3 cellular contexts compared by ENCODE assay signal in the genomic region with DNA sequence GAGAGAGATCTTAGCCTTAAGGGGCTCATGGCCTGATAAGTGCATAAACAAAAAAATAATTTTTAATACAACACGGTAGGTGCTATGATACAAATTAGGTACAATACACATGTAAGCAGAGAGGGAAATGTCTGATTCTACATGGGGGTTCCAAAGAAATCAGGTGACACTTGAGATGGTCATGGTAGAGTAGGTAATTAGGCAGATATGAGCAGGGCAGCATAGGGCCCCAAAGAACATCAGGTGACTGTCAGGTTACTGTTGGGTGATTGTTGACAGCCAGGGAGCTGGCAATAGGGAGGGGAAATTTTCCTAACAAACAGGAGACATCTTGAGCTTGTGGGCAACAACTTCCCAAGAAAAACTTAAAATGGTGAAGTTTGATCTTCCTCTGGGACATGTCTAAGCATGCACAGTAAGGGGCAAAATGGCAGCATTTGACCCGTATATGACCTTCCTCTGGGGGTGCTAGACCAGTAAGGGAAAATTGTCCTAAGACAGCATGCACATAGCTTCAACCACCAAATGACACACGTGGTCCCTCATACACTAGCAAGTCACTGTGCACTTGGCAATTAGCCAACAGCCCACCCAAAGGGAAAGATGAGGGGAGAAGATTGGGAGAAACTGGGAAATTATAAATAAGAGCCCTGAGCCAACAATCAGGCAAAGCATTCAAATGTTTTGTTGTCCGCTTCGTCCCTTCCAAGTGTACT.
A peak's percentile ranks its signal among the peaks of the same experiment; 100 is the strongest.
TF ChIP-seq lines count a peak whose summit lies in the region.

No MANE protein-coding gene starts in this region.

TF ChIP-seq in SK-N-SH, 30 proteins besides CTCF, POLR2A, EP300 and RAD21:
- 0 out of 2 replicates have a peak, but pooled peaks have one; percentile 20 for TF ChIP-seq NFIC (IDR thresholded peaks at IDR 0.05; ENCODE audit: borderline replicate concordance)
- no peak for TF ChIP-seq FOXM1 (IDR thresholded peaks at IDR 0.05; ENCODE audit: low read depth)

TF ChIP-seq in SK-N-SH treated with all-trans-retinoic acid at 6 μM for 48 hours, 23 proteins besides CTCF, POLR2A, EP300 and RAD21:
- no peak for TF ChIP-seq ZNF565 (CRISPR knock-in tag; conservative IDR thresholded peaks at IDR 0.05; ENCODE audit: low read depth)
- TF ChIP-seq, protein P1, sequence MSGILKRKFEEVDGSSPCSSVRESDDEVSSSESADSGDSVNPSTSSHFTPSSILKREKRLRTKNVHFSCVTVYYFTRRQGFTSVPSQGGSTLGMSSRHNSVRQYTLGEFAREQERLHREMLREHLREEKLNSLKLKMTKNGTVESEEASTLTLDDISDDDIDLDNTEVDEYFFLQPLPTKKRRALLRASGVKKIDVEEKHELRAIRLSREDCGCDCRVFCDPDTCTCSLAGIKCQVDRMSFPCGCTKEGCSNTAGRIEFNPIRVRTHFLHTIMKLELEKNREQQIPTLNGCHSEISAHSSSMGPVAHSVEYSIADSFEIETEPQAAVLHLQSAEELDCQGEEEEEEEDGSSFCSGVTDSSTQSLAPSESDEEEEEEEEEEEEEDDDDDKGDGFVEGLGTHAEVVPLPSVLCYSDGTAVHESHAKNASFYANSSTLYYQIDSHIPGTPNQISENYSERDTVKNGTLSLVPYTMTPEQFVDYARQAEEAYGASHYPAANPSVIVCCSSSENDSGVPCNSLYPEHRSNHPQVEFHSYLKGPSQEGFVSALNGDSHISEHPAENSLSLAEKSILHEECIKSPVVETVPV (CRISPR knock-in tag; IDR thresholded peaks at IDR 0.05) = no peak
- TF ChIP-seq TOX (CRISPR knock-in tag; IDR thresholded peaks at IDR 0.05; ENCODE audit: borderline replicate concordance) = no peak
- TF ChIP-seq, protein P2, sequence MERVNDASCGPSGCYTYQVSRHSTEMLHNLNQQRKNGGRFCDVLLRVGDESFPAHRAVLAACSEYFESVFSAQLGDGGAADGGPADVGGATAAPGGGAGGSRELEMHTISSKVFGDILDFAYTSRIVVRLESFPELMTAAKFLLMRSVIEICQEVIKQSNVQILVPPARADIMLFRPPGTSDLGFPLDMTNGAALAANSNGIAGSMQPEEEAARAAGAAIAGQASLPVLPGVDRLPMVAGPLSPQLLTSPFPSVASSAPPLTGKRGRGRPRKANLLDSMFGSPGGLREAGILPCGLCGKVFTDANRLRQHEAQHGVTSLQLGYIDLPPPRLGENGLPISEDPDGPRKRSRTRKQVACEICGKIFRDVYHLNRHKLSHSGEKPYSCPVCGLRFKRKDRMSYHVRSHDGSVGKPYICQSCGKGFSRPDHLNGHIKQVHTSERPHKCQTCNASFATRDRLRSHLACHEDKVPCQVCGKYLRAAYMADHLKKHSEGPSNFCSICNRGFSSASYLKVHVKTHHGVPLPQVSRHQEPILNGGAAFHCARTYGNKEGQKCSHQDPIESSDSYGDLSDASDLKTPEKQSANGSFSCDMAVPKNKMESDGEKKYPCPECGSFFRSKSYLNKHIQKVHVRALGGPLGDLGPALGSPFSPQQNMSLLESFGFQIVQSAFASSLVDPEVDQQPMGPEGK (CRISPR knock-in tag; IDR thresholded peaks at IDR 0.05; ENCODE audit: borderline replicate concordance) = no peak
- no peak for TF ChIP-seq BACH2 (CRISPR knock-in tag; IDR thresholded peaks at IDR 0.05; ENCODE audit: borderline replicate concordance)
- no peak for TF ChIP-seq GLIS3 (CRISPR knock-in tag; IDR thresholded peaks at IDR 0.05)
- no peak for TF ChIP-seq TCF4 (CRISPR knock-in tag; IDR thresholded peaks at IDR 0.05; ENCODE audit: borderline replicate concordance)
- TF ChIP-seq SNAI2 (CRISPR knock-in tag; IDR thresholded peaks at IDR 0.05) = no peak
- TF ChIP-seq, protein P3, sequence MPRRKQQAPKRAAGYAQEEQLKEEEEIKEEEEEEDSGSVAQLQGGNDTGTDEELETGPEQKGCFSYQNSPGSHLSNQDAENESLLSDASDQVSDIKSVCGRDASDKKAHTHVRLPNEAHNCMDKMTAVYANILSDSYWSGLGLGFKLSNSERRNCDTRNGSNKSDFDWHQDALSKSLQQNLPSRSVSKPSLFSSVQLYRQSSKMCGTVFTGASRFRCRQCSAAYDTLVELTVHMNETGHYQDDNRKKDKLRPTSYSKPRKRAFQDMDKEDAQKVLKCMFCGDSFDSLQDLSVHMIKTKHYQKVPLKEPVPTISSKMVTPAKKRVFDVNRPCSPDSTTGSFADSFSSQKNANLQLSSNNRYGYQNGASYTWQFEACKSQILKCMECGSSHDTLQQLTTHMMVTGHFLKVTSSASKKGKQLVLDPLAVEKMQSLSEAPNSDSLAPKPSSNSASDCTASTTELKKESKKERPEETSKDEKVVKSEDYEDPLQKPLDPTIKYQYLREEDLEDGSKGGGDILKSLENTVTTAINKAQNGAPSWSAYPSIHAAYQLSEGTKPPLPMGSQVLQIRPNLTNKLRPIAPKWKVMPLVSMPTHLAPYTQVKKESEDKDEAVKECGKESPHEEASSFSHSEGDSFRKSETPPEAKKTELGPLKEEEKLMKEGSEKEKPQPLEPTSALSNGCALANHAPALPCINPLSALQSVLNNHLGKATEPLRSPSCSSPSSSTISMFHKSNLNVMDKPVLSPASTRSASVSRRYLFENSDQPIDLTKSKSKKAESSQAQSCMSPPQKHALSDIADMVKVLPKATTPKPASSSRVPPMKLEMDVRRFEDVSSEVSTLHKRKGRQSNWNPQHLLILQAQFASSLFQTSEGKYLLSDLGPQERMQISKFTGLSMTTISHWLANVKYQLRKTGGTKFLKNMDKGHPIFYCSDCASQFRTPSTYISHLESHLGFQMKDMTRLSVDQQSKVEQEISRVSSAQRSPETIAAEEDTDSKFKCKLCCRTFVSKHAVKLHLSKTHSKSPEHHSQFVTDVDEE (CRISPR knock-in tag; IDR thresholded peaks at IDR 0.05) = no peak
- no peak for TF ChIP-seq ESRRG (CRISPR knock-in tag; IDR thresholded peaks at IDR 0.05)
- no peak for TF ChIP-seq PPARA (CRISPR knock-in tag; IDR thresholded peaks at IDR 0.05; ENCODE audit: borderline replicate concordance)
- no peak for TF ChIP-seq CSDC2 (CRISPR knock-in tag; IDR thresholded peaks at IDR 0.05)
- TF ChIP-seq ZNF70 (CRISPR knock-in tag; IDR thresholded peaks at IDR 0.05) = no peak
- TF ChIP-seq ZC3H10 (CRISPR knock-in tag; IDR thresholded peaks at IDR 0.05) = no peak
- TF ChIP-seq ZNF8 (CRISPR knock-in tag; IDR thresholded peaks at IDR 0.05) = no peak
- no peak for TF ChIP-seq RARB (CRISPR knock-in tag; IDR thresholded peaks at IDR 0.05)

TF ChIP-seq in K562, 482 proteins besides CTCF, POLR2A, EP300 and RAD21 (continues in another document):
- TF ChIP-seq STAT5B (CRISPR knock-in tag; IDR thresholded peaks at IDR 0.05) = no peak
- peak; percentile 83 for TF ChIP-seq EHMT2 (IDR thresholded peaks at IDR 0.05)
- TF ChIP-seq, protein P4, sequence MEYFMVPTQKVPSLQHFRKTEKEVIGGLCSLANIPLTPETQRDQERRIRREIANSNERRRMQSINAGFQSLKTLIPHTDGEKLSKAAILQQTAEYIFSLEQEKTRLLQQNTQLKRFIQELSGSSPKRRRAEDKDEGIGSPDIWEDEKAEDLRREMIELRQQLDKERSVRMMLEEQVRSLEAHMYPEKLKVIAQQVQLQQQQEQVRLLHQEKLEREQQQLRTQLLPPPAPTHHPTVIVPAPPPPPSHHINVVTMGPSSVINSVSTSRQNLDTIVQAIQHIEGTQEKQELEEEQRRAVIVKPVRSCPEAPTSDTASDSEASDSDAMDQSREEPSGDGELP (CRISPR knock-in tag; IDR thresholded peaks at IDR 0.05; ENCODE audit: borderline replicate concordance) = no peak
- TF ChIP-seq NR2C2 (CRISPR knock-in tag; IDR thresholded peaks at IDR 0.05) = peak; percentile 86; the same call in 1 of the 2 replicates
- TF ChIP-seq NR2C2 (tag; IDR thresholded peaks at IDR 0.05) = peak; percentile 77
- TF ChIP-seq HNRNPH1 (optimal IDR thresholded peaks at IDR 0.05; ENCODE audit: low read depth, low read length) = no peak
- no peak for TF ChIP-seq ZNF561 (CRISPR knock-in tag; conservative IDR thresholded peaks at IDR 0.05)
- peak; percentile 66; the same call in 1 of the 2 replicates for TF ChIP-seq MIER1 (IDR thresholded peaks at IDR 0.05; ENCODE audit: low read depth)
- peak; percentile 94 for TF ChIP-seq NFIC (IDR thresholded peaks at IDR 0.05)
- TF ChIP-seq ZBTB8A (IDR thresholded peaks at IDR 0.05; ENCODE audit: partially characterized antibody) = no peak
- no peak for TF ChIP-seq LARP7 (IDR thresholded peaks at IDR 0.05)
- peak; percentile 47; the same call in 1 of the 2 replicates for TF ChIP-seq NFIX (CRISPR knock-in tag; IDR thresholded peaks at IDR 0.05; ENCODE audit: low read depth)
- TF ChIP-seq, protein P5, sequence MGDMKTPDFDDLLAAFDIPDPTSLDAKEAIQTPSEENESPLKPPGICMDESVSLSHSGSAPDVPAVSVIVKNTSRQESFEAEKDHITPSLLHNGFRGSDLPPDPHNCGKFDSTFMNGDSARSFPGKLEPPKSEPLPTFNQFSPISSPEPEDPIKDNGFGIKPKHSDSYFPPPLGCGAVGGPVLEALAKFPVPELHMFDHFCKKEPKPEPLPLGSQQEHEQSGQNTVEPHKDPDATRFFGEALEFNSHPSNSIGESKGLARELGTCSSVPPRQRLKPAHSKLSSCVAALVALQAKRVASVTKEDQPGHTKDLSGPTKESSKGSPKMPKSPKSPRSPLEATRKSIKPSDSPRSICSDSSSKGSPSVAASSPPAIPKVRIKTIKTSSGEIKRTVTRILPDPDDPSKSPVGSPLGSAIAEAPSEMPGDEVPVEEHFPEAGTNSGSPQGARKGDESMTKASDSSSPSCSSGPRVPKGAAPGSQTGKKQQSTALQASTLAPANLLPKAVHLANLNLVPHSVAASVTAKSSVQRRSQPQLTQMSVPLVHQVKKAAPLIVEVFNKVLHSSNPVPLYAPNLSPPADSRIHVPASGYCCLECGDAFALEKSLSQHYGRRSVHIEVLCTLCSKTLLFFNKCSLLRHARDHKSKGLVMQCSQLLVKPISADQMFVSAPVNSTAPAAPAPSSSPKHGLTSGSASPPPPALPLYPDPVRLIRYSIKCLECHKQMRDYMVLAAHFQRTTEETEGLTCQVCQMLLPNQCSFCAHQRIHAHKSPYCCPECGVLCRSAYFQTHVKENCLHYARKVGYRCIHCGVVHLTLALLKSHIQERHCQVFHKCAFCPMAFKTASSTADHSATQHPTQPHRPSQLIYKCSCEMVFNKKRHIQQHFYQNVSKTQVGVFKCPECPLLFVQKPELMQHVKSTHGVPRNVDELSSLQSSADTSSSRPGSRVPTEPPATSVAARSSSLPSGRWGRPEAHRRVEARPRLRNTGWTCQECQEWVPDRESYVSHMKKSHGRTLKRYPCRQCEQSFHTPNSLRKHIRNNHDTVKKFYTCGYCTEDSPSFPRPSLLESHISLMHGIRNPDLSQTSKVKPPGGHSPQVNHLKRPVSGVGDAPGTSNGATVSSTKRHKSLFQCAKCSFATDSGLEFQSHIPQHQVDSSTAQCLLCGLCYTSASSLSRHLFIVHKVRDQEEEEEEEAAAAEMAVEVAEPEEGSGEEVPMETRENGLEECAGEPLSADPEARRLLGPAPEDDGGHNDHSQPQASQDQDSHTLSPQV (IDR thresholded peaks at IDR 0.05) = no peak
- TF ChIP-seq, protein P6, sequence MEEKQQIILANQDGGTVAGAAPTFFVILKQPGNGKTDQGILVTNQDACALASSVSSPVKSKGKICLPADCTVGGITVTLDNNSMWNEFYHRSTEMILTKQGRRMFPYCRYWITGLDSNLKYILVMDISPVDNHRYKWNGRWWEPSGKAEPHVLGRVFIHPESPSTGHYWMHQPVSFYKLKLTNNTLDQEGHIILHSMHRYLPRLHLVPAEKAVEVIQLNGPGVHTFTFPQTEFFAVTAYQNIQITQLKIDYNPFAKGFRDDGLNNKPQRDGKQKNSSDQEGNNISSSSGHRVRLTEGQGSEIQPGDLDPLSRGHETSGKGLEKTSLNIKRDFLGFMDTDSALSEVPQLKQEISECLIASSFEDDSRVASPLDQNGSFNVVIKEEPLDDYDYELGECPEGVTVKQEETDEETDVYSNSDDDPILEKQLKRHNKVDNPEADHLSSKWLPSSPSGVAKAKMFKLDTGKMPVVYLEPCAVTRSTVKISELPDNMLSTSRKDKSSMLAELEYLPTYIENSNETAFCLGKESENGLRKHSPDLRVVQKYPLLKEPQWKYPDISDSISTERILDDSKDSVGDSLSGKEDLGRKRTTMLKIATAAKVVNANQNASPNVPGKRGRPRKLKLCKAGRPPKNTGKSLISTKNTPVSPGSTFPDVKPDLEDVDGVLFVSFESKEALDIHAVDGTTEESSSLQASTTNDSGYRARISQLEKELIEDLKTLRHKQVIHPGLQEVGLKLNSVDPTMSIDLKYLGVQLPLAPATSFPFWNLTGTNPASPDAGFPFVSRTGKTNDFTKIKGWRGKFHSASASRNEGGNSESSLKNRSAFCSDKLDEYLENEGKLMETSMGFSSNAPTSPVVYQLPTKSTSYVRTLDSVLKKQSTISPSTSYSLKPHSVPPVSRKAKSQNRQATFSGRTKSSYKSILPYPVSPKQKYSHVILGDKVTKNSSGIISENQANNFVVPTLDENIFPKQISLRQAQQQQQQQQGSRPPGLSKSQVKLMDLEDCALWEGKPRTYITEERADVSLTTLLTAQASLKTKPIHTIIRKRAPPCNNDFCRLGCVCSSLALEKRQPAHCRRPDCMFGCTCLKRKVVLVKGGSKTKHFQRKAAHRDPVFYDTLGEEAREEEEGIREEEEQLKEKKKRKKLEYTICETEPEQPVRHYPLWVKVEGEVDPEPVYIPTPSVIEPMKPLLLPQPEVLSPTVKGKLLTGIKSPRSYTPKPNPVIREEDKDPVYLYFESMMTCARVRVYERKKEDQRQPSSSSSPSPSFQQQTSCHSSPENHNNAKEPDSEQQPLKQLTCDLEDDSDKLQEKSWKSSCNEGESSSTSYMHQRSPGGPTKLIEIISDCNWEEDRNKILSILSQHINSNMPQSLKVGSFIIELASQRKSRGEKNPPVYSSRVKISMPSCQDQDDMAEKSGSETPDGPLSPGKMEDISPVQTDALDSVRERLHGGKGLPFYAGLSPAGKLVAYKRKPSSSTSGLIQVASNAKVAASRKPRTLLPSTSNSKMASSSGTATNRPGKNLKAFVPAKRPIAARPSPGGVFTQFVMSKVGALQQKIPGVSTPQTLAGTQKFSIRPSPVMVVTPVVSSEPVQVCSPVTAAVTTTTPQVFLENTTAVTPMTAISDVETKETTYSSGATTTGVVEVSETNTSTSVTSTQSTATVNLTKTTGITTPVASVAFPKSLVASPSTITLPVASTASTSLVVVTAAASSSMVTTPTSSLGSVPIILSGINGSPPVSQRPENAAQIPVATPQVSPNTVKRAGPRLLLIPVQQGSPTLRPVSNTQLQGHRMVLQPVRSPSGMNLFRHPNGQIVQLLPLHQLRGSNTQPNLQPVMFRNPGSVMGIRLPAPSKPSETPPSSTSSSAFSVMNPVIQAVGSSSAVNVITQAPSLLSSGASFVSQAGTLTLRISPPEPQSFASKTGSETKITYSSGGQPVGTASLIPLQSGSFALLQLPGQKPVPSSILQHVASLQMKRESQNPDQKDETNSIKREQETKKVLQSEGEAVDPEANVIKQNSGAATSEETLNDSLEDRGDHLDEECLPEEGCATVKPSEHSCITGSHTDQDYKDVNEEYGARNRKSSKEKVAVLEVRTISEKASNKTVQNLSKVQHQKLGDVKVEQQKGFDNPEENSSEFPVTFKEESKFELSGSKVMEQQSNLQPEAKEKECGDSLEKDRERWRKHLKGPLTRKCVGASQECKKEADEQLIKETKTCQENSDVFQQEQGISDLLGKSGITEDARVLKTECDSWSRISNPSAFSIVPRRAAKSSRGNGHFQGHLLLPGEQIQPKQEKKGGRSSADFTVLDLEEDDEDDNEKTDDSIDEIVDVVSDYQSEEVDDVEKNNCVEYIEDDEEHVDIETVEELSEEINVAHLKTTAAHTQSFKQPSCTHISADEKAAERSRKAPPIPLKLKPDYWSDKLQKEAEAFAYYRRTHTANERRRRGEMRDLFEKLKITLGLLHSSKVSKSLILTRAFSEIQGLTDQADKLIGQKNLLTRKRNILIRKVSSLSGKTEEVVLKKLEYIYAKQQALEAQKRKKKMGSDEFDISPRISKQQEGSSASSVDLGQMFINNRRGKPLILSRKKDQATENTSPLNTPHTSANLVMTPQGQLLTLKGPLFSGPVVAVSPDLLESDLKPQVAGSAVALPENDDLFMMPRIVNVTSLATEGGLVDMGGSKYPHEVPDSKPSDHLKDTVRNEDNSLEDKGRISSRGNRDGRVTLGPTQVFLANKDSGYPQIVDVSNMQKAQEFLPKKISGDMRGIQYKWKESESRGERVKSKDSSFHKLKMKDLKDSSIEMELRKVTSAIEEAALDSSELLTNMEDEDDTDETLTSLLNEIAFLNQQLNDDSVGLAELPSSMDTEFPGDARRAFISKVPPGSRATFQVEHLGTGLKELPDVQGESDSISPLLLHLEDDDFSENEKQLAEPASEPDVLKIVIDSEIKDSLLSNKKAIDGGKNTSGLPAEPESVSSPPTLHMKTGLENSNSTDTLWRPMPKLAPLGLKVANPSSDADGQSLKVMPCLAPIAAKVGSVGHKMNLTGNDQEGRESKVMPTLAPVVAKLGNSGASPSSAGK (IDR thresholded peaks at IDR 0.05) = peak; percentile 46
- no peak for TF ChIP-seq NUFIP1 (IDR thresholded peaks at IDR 0.05; ENCODE audit: partially characterized antibody)
